ENCODE assay signal across 19 cellular contexts in the genomic region with DNA sequence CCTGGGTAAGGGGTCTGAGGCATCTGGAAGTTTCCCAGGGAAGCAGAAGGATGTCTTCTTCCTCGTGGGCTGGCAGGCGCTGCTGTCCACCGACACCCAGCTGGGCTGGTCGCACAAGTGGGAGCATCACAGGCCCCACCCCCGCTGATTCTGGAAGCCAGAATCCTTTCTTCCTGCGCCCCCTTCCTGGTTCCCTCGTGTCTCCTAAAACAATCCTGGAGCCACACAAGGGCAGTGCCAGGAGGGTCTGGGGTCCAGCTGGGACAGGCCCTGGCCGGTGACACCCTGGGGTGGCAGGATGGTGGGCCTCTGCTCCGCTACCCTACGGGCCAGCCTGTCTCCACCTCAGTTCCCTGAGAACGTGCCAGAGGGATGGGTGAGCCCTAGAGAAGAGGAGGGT. TPM values are rescaled to one million over a fixed set of nuclear protein-coding genes. Genes with fewer than 3 reads are reported as not detected.
DNase-seq lines count a peak whose midpoint lies in the region; ATAC-seq and TF ChIP-seq lines count a peak whose summit lies in the region.
"Had no signal": no experiment of that assay in that cellular context is flagged by ENCODE, and none has a peak within 500 bp of the region (broad histone marks: within the 10 kb centered on the region; RNA-seq: fewer than 3 reads in every experiment).

No MANE protein-coding gene starts in this region.

- peak overlapping the region; percentile 44 for H3K27ac Mint-ChIP-seq in CD4-positive, alpha-beta T cell
- H3K27ac Mint-ChIP-seq in dendritic cell treated with granulocyte-macrophage colony-stimulating factor and Interleukin-4, amounts not matched to agents 40 ng/mL and 50 ng/mL, for 4 days, result peak overlapping the region; percentile 57
- H3K27ac Mint-ChIP-seq: GM23338, IgD-negative memory B cell had no signal

- no peaks in the 10 kb centered on the region for H3K36me3 ChIP-seq in heart right ventricle
- H3K36me3 ChIP-seq in neutrophil, result peaks cover 75% of the 10 kb centered on the region

- H3K27me3 ChIP-seq in heart right ventricle (no peaks in the 10 kb centered on the region), neutrophil (no peaks in the 10 kb centered on the region)
- H3K27me3 ChIP-seq in CD4-positive, alpha-beta T cell (ENCODE audit: control insufficient read depth, insufficient read depth, low read length), result no peaks in the 10 kb centered on the region

- CTCF ChIA-PET in CD4-positive, alpha-beta T cell (lab: Charles Lee), result no interaction called here

- H3K4me3 ChIP-seq in heart right ventricle, result no peak overlapping the region
- peak overlapping the region in 1 of 2 experiments; percentile 81 for H3K4me3 ChIP-seq in neutrophil (ENCODE audit: low read depth in 1 of 2, low read length in 1 of 2)
- H3K4me3 ChIP-seq: GM23338 had no signal

- no peak for TF ChIP-seq CTCF in heart right ventricle (IDR thresholded peaks at IDR 0.05)
- TF ChIP-seq CTCF in CD4-positive, alpha-beta T cell (IDR thresholded peaks at IDR 0.05), result no peak
- TF ChIP-seq CTCF in neutrophil (IDR thresholded peaks at IDR 0.05), result no peak

- peaks cover 16% of the 10 kb centered on the region for H3K4me1 Mint-ChIP-seq in CD4-positive, alpha-beta T cell (ENCODE audit: low read depth)
- peaks cover 66% of the 10 kb centered on the region for H3K4me1 Mint-ChIP-seq in dendritic cell treated with granulocyte-macrophage colony-stimulating factor and Interleukin-4, amounts not matched to agents 40 ng/mL and 50 ng/mL, for 4 days (ENCODE audit: low read depth)
- H3K4me1 Mint-ChIP-seq: GM23338 had no signal

- no peaks in the 10 kb centered on the region for H3K9me3 Mint-ChIP-seq in CD4-positive, alpha-beta T cell
- no peaks in the 10 kb centered on the region for H3K9me3 Mint-ChIP-seq in dendritic cell treated with granulocyte-macrophage colony-stimulating factor and Interleukin-4, amounts not matched to agents 40 ng/mL and 50 ng/mL, for 4 days
- H3K9me3 Mint-ChIP-seq: CD8-positive, alpha-beta T cell; GM23338; IgD-negative memory B cell had no signal

- DNase-seq in Right ventricle myocardium inferior (ENCODE audit: missing footprints) (peak; percentile 46), heart right ventricle (no peak)
- no peak for DNase-seq in CD4-positive, alpha-beta T cell
- DNase-seq: C1 segment of cervical spinal cord; Caco-2; CD8-positive, alpha-beta T cell; DND-41; GDM1; H7 had no signal

- POLR2A ChIA-PET in CD4-positive, alpha-beta T cell (lab: Charles Lee), result interaction anchor here (0.8 kb wide), 1 partner anchor 9 kb away, joined by 3 read pairs; no protein-coding TSS in a partner anchor

- no peak for TF ChIP-seq POLR2A in GM18505 (IDR thresholded peaks at IDR 0.05; ENCODE audit: borderline replicate concordance, extremely low read depth, insufficient read depth, insufficient read length)

- H3K9me3 ChIP-seq in heart right ventricle (no peaks in the 10 kb centered on the region), neutrophil (no peaks in the 10 kb centered on the region)
- no peaks in the 10 kb centered on the region for H3K9me3 ChIP-seq in CD4-positive, alpha-beta T cell (ENCODE audit: control insufficient read depth, low read length)
- H3K9me3 ChIP-seq: Caco-2 had no signal

- intact Hi-C loops in Right ventricle myocardium inferior (cut with DNase I) (no loop called here), heart right ventricle (cut with DNase I) (loop anchor here in 1 of 10 donors (10.0 kb wide), 1 partner anchor 868 kb away; no protein-coding TSS in a partner anchor)
- intact Hi-C loops in CD4-positive, alpha-beta T cell (cut with DNase I, micrococcal nuclease), result loop anchor here in 1 of 2 experiments (10.0 kb wide), 1 partner anchor 538 kb away; no protein-coding TSS in a partner anchor
- intact Hi-C loops in dendritic cell treated with granulocyte-macrophage colony-stimulating factor and Interleukin-4, amounts not matched to agents 40 ng/mL and 50 ng/mL, for 4 days (cut with micrococcal nuclease), result no loop called here

- 91 to 92% methylated on average over 11 of the region's 11 CpGs for WGBS in heart right ventricle, 2 donors

- no peak for ATAC-seq in Right ventricle myocardium inferior
- no peak for ATAC-seq in heart right ventricle
- ATAC-seq in CD4-positive, alpha-beta T cell (ENCODE audit: poor library complexity), result no peak
- no peak for ATAC-seq in GM18505 (IDR thresholded peaks at IDR 0.05; ENCODE audit: unreplicated experiment)
- no peak for ATAC-seq in HG02678 (IDR thresholded peaks at IDR 0.05; ENCODE audit: unreplicated experiment)
- no peak for ATAC-seq in GM19035 (IDR thresholded peaks at IDR 0.05; ENCODE audit: unreplicated experiment)
- ATAC-seq: CD8-positive, alpha-beta T cell; GM23338 had no signal

- H3K36me3 Mint-ChIP-seq in CD4-positive, alpha-beta T cell (ENCODE audit: low read depth), result peaks cover 14% of the 10 kb centered on the region
- peaks cover 48% of the 10 kb centered on the region for H3K36me3 Mint-ChIP-seq in dendritic cell treated with granulocyte-macrophage colony-stimulating factor and Interleukin-4, amounts not matched to agents 40 ng/mL and 50 ng/mL, for 4 days (ENCODE audit: low read depth)

- no peak overlapping the region for H3K27ac ChIP-seq in heart right ventricle
- H3K27ac ChIP-seq in CD4-positive, alpha-beta T cell (ENCODE audit: low read depth, low read length), result peak overlapping the region; percentile 25
- peak overlapping the region; percentile 100 for H3K27ac ChIP-seq in neutrophil
- H3K27ac ChIP-seq: 22Rv1 had no signal

- peaks cover 0 to 29% (median 0%) of the 10 kb centered on the region in 9 donors for H3K4me1 ChIP-seq in heart right ventricle
- H3K4me1 ChIP-seq in neutrophil (ENCODE audit: control insufficient read depth in 1 of 2, insufficient read depth in 1 of 2, low read depth in 1 of 2, low read length in 1 of 2), result peaks cover 83 to 89% of the 10 kb centered on the region in 2 experiments
- H3K4me1 ChIP-seq: Caco-2 had no signal

- no peak overlapping the region for H3K4me3 Mint-ChIP-seq in CD4-positive, alpha-beta T cell
- no peak overlapping the region for H3K4me3 Mint-ChIP-seq in dendritic cell treated with granulocyte-macrophage colony-stimulating factor and Interleukin-4, amounts not matched to agents 40 ng/mL and 50 ng/mL, for 4 days
- H3K4me3 Mint-ChIP-seq: CD8-positive, alpha-beta T cell; GM23338 had no signal

- no peaks in the 10 kb centered on the region for H3K27me3 Mint-ChIP-seq in CD4-positive, alpha-beta T cell
- no peaks in the 10 kb centered on the region for H3K27me3 Mint-ChIP-seq in dendritic cell treated with granulocyte-macrophage colony-stimulating factor and Interleukin-4, amounts not matched to agents 40 ng/mL and 50 ng/mL, for 4 days

RNA-seq across cellular contexts. Expression of a gene that starts 4.2 kb away (rescaled TPM):
- total RNA-seq in Right ventricle myocardium inferior, result 22.5 TPM
- 10 to 100 TPM; 16.0 to 57.2 (median 20.8) TPM for total RNA-seq in heart right ventricle
- polyA plus RNA-seq in heart right ventricle, result 10 to 100 TPM; 21.3 to 21.5 TPM
- 100 to 1,000 TPM; 228 to 232 TPM for total RNA-seq in CD4-positive, alpha-beta T cell
- total RNA-seq: A673, Caco-2, GM23338 had no signal

RNA-seq across cellular contexts. Expression of a gene that starts 18.3 kb away (rescaled TPM):
- total RNA-seq in Right ventricle myocardium inferior (0.35 TPM), heart right ventricle (under 1 TPM in 3 of 10 donors, not detected in 7; 0.36 to 0.55 (median 0.46) TPM)
- 1 to 10 TPM in 1 of 2 donors, under 1 TPM in 1; 0.71 to 1.2 TPM for polyA plus RNA-seq in heart right ventricle
- under 1 TPM in 1 of 2 experiments, not detected in 1; 0.50 TPM for total RNA-seq in CD4-positive, alpha-beta T cell
- total RNA-seq: A673, GM23338, H7, HT1080 had no signal
- polyA plus RNA-seq: GM23338 had no signal

RNA-seq across cellular contexts. Expression of a gene that starts 22.3 kb away (rescaled TPM):
- total RNA-seq in Right ventricle myocardium inferior (not detected), heart right ventricle (not detected)
- polyA plus RNA-seq in heart right ventricle, result not detected
- not detected for total RNA-seq in CD4-positive, alpha-beta T cell
- total RNA-seq: A673; CD8-positive, alpha-beta T cell; GM23338; H7; HT1080 had no signal
- polyA plus RNA-seq: GM23338, IgD-negative memory B cell had no signal

RNA-seq across cellular contexts. Expression of a gene that starts 34.6 kb away (rescaled TPM):
- total RNA-seq in Right ventricle myocardium inferior, result 5.0 TPM
- total RNA-seq in heart right ventricle, result 1 to 10 TPM; 2.3 to 4.9 (median 3.5) TPM
- polyA plus RNA-seq in heart right ventricle, result 1 to 10 TPM in 1 of 2 donors, under 1 TPM in 1; 0.09 to 6.5 TPM
- total RNA-seq in CD4-positive, alpha-beta T cell, result not detected
- total RNA-seq: A673; Caco-2; CD8-positive, alpha-beta T cell; GM23338; H7; HT1080 had no signal
- polyA plus RNA-seq: GM23338 had no signal

Comparison
In these comparisons a context has a peak if more than half of its experiments do, and no peak if none do; other contexts are left out.
1. H3K27ac ChIP-seq: peak in CD4-positive, alpha-beta T cell (single experiment) and neutrophil (single experiment); none in heart right ventricle (0 of 10).